Comparison of ENCODE assay signal across 14 cellular contexts in the genomic region with DNA sequence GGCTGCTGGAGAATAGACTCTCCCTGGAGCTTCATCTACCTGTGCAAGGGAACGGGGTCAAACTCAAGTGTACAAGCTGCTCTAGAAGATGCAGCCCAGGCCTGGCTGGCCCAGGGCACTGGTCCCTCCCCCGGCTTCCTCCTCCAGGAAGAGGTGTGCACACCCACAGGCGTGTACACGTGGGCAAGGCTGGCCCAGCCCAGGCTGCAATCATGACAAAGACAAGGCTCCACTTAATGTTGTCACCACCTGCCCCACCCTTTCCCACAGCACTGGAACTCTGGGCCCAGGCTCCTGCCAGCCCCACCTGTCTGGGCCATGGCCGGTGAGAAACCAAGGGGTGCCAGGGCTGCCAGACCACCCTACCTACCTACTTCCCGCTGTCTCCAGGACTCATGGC. TPM values are rescaled to one million over a fixed set of nuclear protein-coding genes. Genes with fewer than 3 reads are reported as not detected.
A peak's percentile ranks its signal among the peaks of the same experiment; 100 is the strongest.
DNase-seq lines count a peak whose midpoint lies in the region; ATAC-seq and TF ChIP-seq lines count a peak whose summit lies in the region.
"Had no signal": no experiment of that assay in that cellular context is flagged by ENCODE, and none has a peak within 500 bp of the region (broad histone marks: within the 10 kb centered on the region; RNA-seq: fewer than 3 reads in every experiment).

No MANE protein-coding gene starts in this region.

- H3K4me3 Mint-ChIP-seq in stimulated activated naive CD8-positive, alpha-beta T cell treated with anti-CD3 and anti-CD28 coated beads, Interleukin-15, amount 100 ng/mL, for 72 hours: no peak overlapping the region

- H3K4me1 Mint-ChIP-seq in stimulated activated naive CD8-positive, alpha-beta T cell treated with anti-CD3 and anti-CD28 coated beads, Interleukin-15, amount 100 ng/mL, for 72 hours: peaks cover 20% of the 10 kb centered on the region

- peak overlapping the region; percentile 10; the same call in 1 of the 2 replicates for H3K9ac ChIP-seq in PC-3 (ENCODE audit: low read length)

- no peak overlapping the region for H3K4me3 ChIP-seq in PC-3 (ENCODE audit: low read length)
- no peak overlapping the region for H3K4me3 ChIP-seq in right cardiac atrium (ENCODE audit: low read length)
- H3K4me3 ChIP-seq: dorsolateral prefrontal cortex had no signal

- H3K79me2 ChIP-seq in PC-3 (ENCODE audit: low read length): no peaks in the 10 kb centered on the region

- 52% methylated on average over 6 of the region's 6 CpGs for WGBS in right cardiac atrium

- no peak overlapping the region for H3K27ac Mint-ChIP-seq in stimulated activated naive CD8-positive, alpha-beta T cell treated with anti-CD3 and anti-CD28 coated beads, Interleukin-15, amount 100 ng/mL, for 72 hours

- peaks cover 47% of the 10 kb centered on the region for H3K27me3 Mint-ChIP-seq in stimulated activated naive CD8-positive, alpha-beta T cell treated with anti-CD3 and anti-CD28 coated beads, Interleukin-15, amount 100 ng/mL, for 72 hours

- H3K27ac ChIP-seq in PC-3 (ENCODE audit: low read length) (0 out of 2 replicates have a peak overlapping the region, but pooled peaks have one; percentile 39), right cardiac atrium (ENCODE audit: low read length) (no peak overlapping the region)
- H3K27ac ChIP-seq: dorsolateral prefrontal cortex had no signal

- no peaks in the 10 kb centered on the region for H3K36me3 ChIP-seq in PC-3 (ENCODE audit: low read depth, low read length)

- no peaks in the 10 kb centered on the region for H4K20me1 ChIP-seq in PC-3 (ENCODE audit: low read length)

- H3K4me2 ChIP-seq in PC-3 (ENCODE audit: low read length): no peak overlapping the region

- H3F3A ChIP-seq in PC-3 (ENCODE audit: low read length, unreplicated experiment): no peaks in the 10 kb centered on the region

- no peaks in the 10 kb centered on the region for H3K9me2 ChIP-seq in PC-3 (replicated peaks; ENCODE audit: low read length)

- no TSS peak for BruUV-seq in PC-3 (replicated peaks; lab: Mats Ljungman, UMichigan)

- intact Hi-C loops in PC-3 (cut with micrococcal nuclease) (no loop called here), right cardiac atrium (cut with DNase I) (no loop called here)

- no peak for DNase-seq in stimulated activated naive CD8-positive, alpha-beta T cell treated with anti-CD3 and anti-CD28 coated beads, Interleukin-15, amount 100 ng/mL, for 72 hours
- DNase-seq in stimulated activated naive CD8-positive, alpha-beta T cell treated with anti-CD3 and anti-CD28 coated beads, Interleukin-15, Interleukin-2, amounts not matched to agents 100 U/mL and 50 U/mL, for 24 hours: no peak
- peak; percentile 63 for DNase-seq in PC-3
- peak in 1 of 3 donors; percentile 13 for DNase-seq in right cardiac atrium
- no peak for DNase-seq in KG1 (lab: John Stamatoyannopoulos, UW)
- DNase-seq in NCI-H1436 treated with DMSO at 0.1 percent for 48 hours (lab: John Stamatoyannopoulos, UW): no peak
- DNase-seq in dermis blood vessel endothelial cell: no peak
- DNase-seq: amniotic stem cell, COR-L47, IMR-90, NCI-H2081 had no signal

- CTCF ChIA-PET in PC-3 (lab: Charles Lee): no interaction called here

- no peaks in the 10 kb centered on the region for H3K9me3 ChIP-seq in PC-3 (ENCODE audit: low read length)
- H3K9me3 ChIP-seq in right cardiac atrium (ENCODE audit: control insufficient read depth, low read length): no peaks in the 10 kb centered on the region

- no peak overlapping the region for H2AFZ ChIP-seq in PC-3 (ENCODE audit: low read length)

- TF ChIP-seq CTCF in PC-3 (conservative IDR thresholded peaks at IDR 0.05; ENCODE audit: low read depth, low read length): no peak

- no peaks in the 10 kb centered on the region for H3K9me3 Mint-ChIP-seq in stimulated activated naive CD8-positive, alpha-beta T cell treated with anti-CD3 and anti-CD28 coated beads, Interleukin-15, amount 100 ng/mL, for 72 hours

- POLR2A ChIA-PET in PC-3 (lab: Charles Lee; ENCODE audit: unreplicated experiment): no interaction called here

- H3K4me1 ChIP-seq in PC-3 (ENCODE audit: insufficient read depth, low read length) (peaks cover 4% of the 10 kb centered on the region), right cardiac atrium (ENCODE audit: control insufficient read depth, insufficient read depth, low read length) (no peaks in the 10 kb centered on the region)

- peaks cover 4% of the 10 kb centered on the region; the same call in 1 of the 2 replicates for H3K27me3 ChIP-seq in PC-3 (ENCODE audit: low read length)
- H3K27me3 ChIP-seq in right cardiac atrium (ENCODE audit: control insufficient read depth, insufficient read depth): no peaks in the 10 kb centered on the region

- ATAC-seq in stimulated activated naive CD8-positive, alpha-beta T cell treated with anti-CD3 and anti-CD28 coated beads, Interleukin-15, amount 100 ng/mL, for 72 hours: peak; percentile 46
- no peak for ATAC-seq in stimulated activated naive CD8-positive, alpha-beta T cell treated with anti-CD3 and anti-CD28 coated beads, Interleukin-15, Interleukin-2, amounts not matched to agents 100 U/mL and 50 U/mL, for 24 hours
- ATAC-seq in PC-3 (peak; percentile 82), right cardiac atrium (peak; percentile 29 to 41), HG02840 (IDR thresholded peaks at IDR 0.05; ENCODE audit: low FRiP score, unreplicated experiment) (no peak)

RNA-seq across cellular contexts. Expression of a gene that starts 29.6 kb away (rescaled TPM):
- total RNA-seq in PC-3 (2014; rRNA removed) (8.6 and 14.4 TPM in 2 replicates), right cardiac atrium (not detected), dermis blood vessel endothelial cell (not detected in 2 replicates)
- polyA plus RNA-seq in right cardiac atrium: not detected
- total RNA-seq: IMR-90; T-helper 1 cell treated with Interleukin-12 subunit alpha and Interleukin-12 subunit beta and Interleukin-4 antibody, amounts not matched to agents 30 ng/mL and 1 ng/mL, for 36 hours had no signal
- polyA plus RNA-seq: IMR-90 had no signal

RNA-seq across cellular contexts. Expression of a gene that starts 57.7 kb away (rescaled TPM):
- 0.12 and 0.18 TPM in 2 replicates for total RNA-seq in PC-3 (2014; rRNA removed)
- not detected for total RNA-seq in right cardiac atrium
- not detected for polyA plus RNA-seq in right cardiac atrium
- total RNA-seq in dermis blood vessel endothelial cell: 0.05 TPM in 1 of 2 replicates, not detected in the other
- total RNA-seq: IMR-90; T-helper 1 cell treated with Interleukin-12 subunit alpha and Interleukin-12 subunit beta and Interleukin-4 antibody, amounts not matched to agents 30 ng/mL and 1 ng/mL, for 36 hours had no signal
- polyA plus RNA-seq: IMR-90 had no signal

Comparison
In these comparisons a context has a peak if more than half of its experiments do, and no peak if none do; other contexts are left out.
1. ATAC-seq: peak in stimulated activated naive CD8-positive, alpha-beta T cell treated with anti-CD3 and anti-CD28 coated beads, Interleukin-15, amount 100 ng/mL, for 72 hours (single experiment), PC-3 (single experiment) and right cardiac atrium (2 of 2); none in stimulated activated naive CD8-positive, alpha-beta T cell treated with anti-CD3 and anti-CD28 coated beads, Interleukin-15, Interleukin-2, amounts not matched to agents 100 U/mL and 50 U/mL, for 24 hours (single experiment) and HG02840 (single experiment).